ENCODE assay signal across 8 cellular contexts in the genomic region with DNA sequence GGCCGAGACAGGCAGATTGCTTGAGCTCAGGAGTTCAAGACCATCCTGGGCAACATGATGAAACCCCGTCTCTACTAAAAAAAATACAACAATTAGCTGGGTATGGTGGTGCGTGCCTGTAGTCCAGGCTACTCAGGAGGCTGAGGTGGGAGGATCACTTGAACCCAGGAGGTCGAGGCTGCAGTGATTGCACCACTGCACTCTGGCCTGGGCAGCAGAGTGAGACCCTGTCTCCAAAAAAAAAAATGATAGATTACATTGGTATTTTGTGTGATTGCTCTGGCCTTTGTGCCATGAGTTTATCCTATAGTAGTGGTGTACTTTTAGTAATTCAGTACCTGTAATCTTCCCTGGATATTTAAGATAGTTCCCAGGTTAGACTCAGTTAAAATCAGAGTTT. TPM values are rescaled to one million over a fixed set of nuclear protein-coding genes. Genes with fewer than 3 reads are reported as not detected.
DNase-seq lines count a peak whose midpoint lies in the region; ATAC-seq, FAIRE-seq and TF ChIP-seq lines count a peak whose summit lies in the region.
"Not testable (repeated sequence)": the region's sequence is repeated elsewhere in the genome, so short reads cannot be mapped to it uniquely, and the experiment has no call there.

No MANE protein-coding gene starts in this region.

- peaks cover 91% of the 10 kb centered on the region for H3K79me2 ChIP-seq in HepG2 (ENCODE audit: insufficient read depth, low read length)

- not testable (repeated sequence) for H3K4me3 ChIP-seq in BLaER1; CD8-positive, alpha-beta memory T cell (ENCODE audit: low read length); HepG2 (replicated peaks in 1 of 3; ENCODE audit: insufficient read depth in 1 of 3, low read depth in 2 of 3, low read length in 3 of 3); neutrophil (ENCODE audit: low read depth in 1 of 2, low read length in 1 of 2)
- peak overlapping the region; percentile 95 for H3K4me3 ChIP-seq in NB4 (ENCODE audit: low read depth, low read length)

- intact Hi-C loops in activated CD8-positive, alpha-beta T cell treated with anti-CD3 and anti-CD28 coated beads for 36 hours (cut with micrococcal nuclease), result not testable (repeated sequence)
- intact Hi-C loops in HepG2 (cut with micrococcal nuclease; ENCODE audit: unreplicated experiment), result loop anchor here (10.0 kb wide), 1 partner anchor 332 kb away; no protein-coding TSS in a partner anchor

- not testable (repeated sequence) for ATAC-seq in activated CD8-positive, alpha-beta T cell treated with anti-CD3 and anti-CD28 coated beads for 36 hours; effector memory CD8-positive, alpha-beta T cell (replicated peaks); HepG2

- H3K9me3 Mint-ChIP-seq in CD8-positive, alpha-beta memory T cell; activated CD8-positive, alpha-beta T cell treated with anti-CD3 and anti-CD28 coated beads for 36 hours; activated naive CD8-positive, alpha-beta T cell treated with anti-CD3 and anti-CD28 coated beads for 36 hours; effector memory CD8-positive, alpha-beta T cell: not testable (repeated sequence)

- FAIRE-seq in HepG2 (lab: Jason Lieb, UNC), result not testable (repeated sequence)

- not testable (repeated sequence) for H3K27me3 Mint-ChIP-seq in CD8-positive, alpha-beta memory T cell; activated CD8-positive, alpha-beta T cell treated with anti-CD3 and anti-CD28 coated beads for 36 hours; activated naive CD8-positive, alpha-beta T cell treated with anti-CD3 and anti-CD28 coated beads for 36 hours; effector memory CD8-positive, alpha-beta T cell

- TF ChIP-seq EP300 in HepG2 (IDR thresholded peaks at IDR 0.05; ENCODE audit: low read depth in 2 of 2, low read length in 2 of 2); HepG2 (CRISPR knock-in tag; IDR thresholded peaks at IDR 0.05; ENCODE audit: borderline replicate concordance): not testable (repeated sequence)

- H3K9me3 ChIP-seq in BLaER1, result peaks cover 24% of the 10 kb centered on the region
- not testable (repeated sequence) for H3K9me3 ChIP-seq in CD8-positive, alpha-beta memory T cell (ENCODE audit: low read length); HepG2 (ENCODE audit: low read length); neutrophil

- H4K20me1 ChIP-seq in BLaER1 (peaks cover 90% of the 10 kb centered on the region), HepG2 (ENCODE audit: insufficient read depth, low read length) (peaks cover 83% of the 10 kb centered on the region)

- TF ChIP-seq RAD21 in HepG2 (CRISPR knock-in tag; IDR thresholded peaks at IDR 0.05), result not testable (repeated sequence)

- CTCF ChIA-PET in CD8-positive, alpha-beta memory T cell (lab: Charles Lee); HepG2 (lab: Yijun Ruan, JAX; ENCODE audit: low intra/inter-chr PET ratio, low total read pairs): not testable (repeated sequence)
- CTCF ChIA-PET in activated CD8-positive, alpha-beta T cell treated with anti-CD3 and anti-CD28 coated beads for 36 hours (lab: Charles Lee), result interaction anchor here (2.0 kb wide), 1 partner anchor 14 kb away, joined by 6 read pairs; no protein-coding TSS in a partner anchor

- not testable (repeated sequence) for H3K27me3 ChIP-seq in BLaER1; CD8-positive, alpha-beta memory T cell (ENCODE audit: insufficient read depth, low read length, poor library complexity, severe bottlenecking); HepG2 (ENCODE audit: control insufficient read depth in 1 of 2, insufficient read depth in 2 of 2, low read length in 2 of 2); neutrophil

- H3K4me2 ChIP-seq in BLaER1 (peak overlapping the region; percentile 27), HepG2 (ENCODE audit: low read depth, low read length) (0 out of 2 replicates have a peak overlapping the region, but pooled peaks have one; percentile 17)

- H3K36me3 Mint-ChIP-seq in CD8-positive, alpha-beta memory T cell, result peaks cover 15 to 79% (median 16%) of the 10 kb centered on the region in 3 donors
- H3K36me3 Mint-ChIP-seq in activated CD8-positive, alpha-beta T cell treated with anti-CD3 and anti-CD28 coated beads for 36 hours (ENCODE audit: low read depth), result peaks cover 69% of the 10 kb centered on the region
- peaks cover 72% of the 10 kb centered on the region for H3K36me3 Mint-ChIP-seq in activated naive CD8-positive, alpha-beta T cell treated with anti-CD3 and anti-CD28 coated beads for 36 hours
- peaks cover 76% of the 10 kb centered on the region for H3K36me3 Mint-ChIP-seq in effector memory CD8-positive, alpha-beta T cell (ENCODE audit: insufficient read depth)

- not testable (repeated sequence) for H3K27ac ChIP-seq in BLaER1; CD8-positive, alpha-beta memory T cell (ENCODE audit: low read depth, low read length); HepG2 (ENCODE audit: extremely low read length, insufficient read depth, low read length)
- H3K27ac ChIP-seq in neutrophil, result peak overlapping the region; percentile 49

- H3K4me1 ChIP-seq in BLaER1, result peaks cover 36% of the 10 kb centered on the region
- peaks cover 68% of the 10 kb centered on the region for H3K4me1 ChIP-seq in CD8-positive, alpha-beta memory T cell (ENCODE audit: insufficient read depth, low read length)
- H3K4me1 ChIP-seq in HepG2 (ENCODE audit: insufficient read depth, low read length), result peaks cover 46% of the 10 kb centered on the region
- H3K4me1 ChIP-seq in neutrophil (ENCODE audit: control insufficient read depth in 1 of 2, insufficient read depth in 1 of 2, low read depth in 1 of 2, low read length in 1 of 2), result peaks cover 33 to 58% of the 10 kb centered on the region in 2 experiments

- in situ Hi-C loops in HepG2 (cut with HindIII; ENCODE audit: extremely low pct_ligation_motif_present, low pct_unique_long_range_greater_than_20kb), result not testable (repeated sequence)

- not testable (repeated sequence) for DNase-seq in CD8-positive, alpha-beta memory T cell; NB4 (ENCODE audit: low read depth); activated CD8-positive, alpha-beta T cell treated with anti-CD3 and anti-CD28 coated beads for 36 hours; activated naive CD8-positive, alpha-beta T cell treated with anti-CD3 and anti-CD28 coated beads for 36 hours; effector memory CD8-positive, alpha-beta T cell; HepG2 (ENCODE audit: low spot score)

- not testable (repeated sequence) for BruUV-seq in HepG2 (replicated peaks; lab: Mats Ljungman, UMichigan)

- not testable (repeated sequence) for TF ChIP-seq CTCF in NB4 (IDR thresholded peaks at IDR 0.05; ENCODE audit: low read depth, low read length); activated CD8-positive, alpha-beta T cell treated with anti-CD3 and anti-CD28 coated beads for 36 hours (IDR thresholded peaks at IDR 0.05); HepG2 (CRISPR knock-in tag; IDR thresholded peaks at IDR 0.05); neutrophil (IDR thresholded peaks at IDR 0.05)

- H2AFZ ChIP-seq in HepG2 (ENCODE audit: low read length), result not testable (repeated sequence)

- H3K36me3 ChIP-seq in BLaER1 (peaks cover 66% of the 10 kb centered on the region), HepG2 (replicated peaks in 1 of 2; ENCODE audit: control insufficient read depth in 1 of 2, insufficient read depth in 2 of 2, low read length in 2 of 2) (peaks cover 11 to 48% of the 10 kb centered on the region in 2 experiments), neutrophil (peaks cover 54% of the 10 kb centered on the region)
- peaks cover 11% of the 10 kb centered on the region for H3K36me3 ChIP-seq in CD8-positive, alpha-beta memory T cell (ENCODE audit: insufficient read depth, low read length)

- WGBS in HepG2 (ENCODE audit: low lambda C conversion rate), result 96% methylated on average over 4 of the region's 4 CpGs

- peak overlapping the region in 4 of 8 donors; percentile 3 to 57 (median 38) for H3K27ac Mint-ChIP-seq in CD8-positive, alpha-beta memory T cell
- peak overlapping the region; percentile 76 for H3K27ac Mint-ChIP-seq in activated CD8-positive, alpha-beta T cell treated with anti-CD3 and anti-CD28 coated beads for 36 hours
- not testable (repeated sequence) for H3K27ac Mint-ChIP-seq in activated naive CD8-positive, alpha-beta T cell treated with anti-CD3 and anti-CD28 coated beads for 36 hours
- peak overlapping the region in 1 of 2 donors; percentile 10 for H3K27ac Mint-ChIP-seq in effector memory CD8-positive, alpha-beta T cell

- H3K4me1 Mint-ChIP-seq in CD8-positive, alpha-beta memory T cell, result peaks cover 74 to 92% (median 90%) of the 10 kb centered on the region in 3 donors
- peaks cover 67% of the 10 kb centered on the region for H3K4me1 Mint-ChIP-seq in activated CD8-positive, alpha-beta T cell treated with anti-CD3 and anti-CD28 coated beads for 36 hours (ENCODE audit: low read depth)
- peaks cover 52% of the 10 kb centered on the region for H3K4me1 Mint-ChIP-seq in activated naive CD8-positive, alpha-beta T cell treated with anti-CD3 and anti-CD28 coated beads for 36 hours
- H3K4me1 Mint-ChIP-seq in effector memory CD8-positive, alpha-beta T cell (ENCODE audit: low read depth in 2 of 2), result peaks cover 49 to 81% of the 10 kb centered on the region in 2 donors

- H3K4me3 Mint-ChIP-seq in CD8-positive, alpha-beta memory T cell, result peak overlapping the region; percentile 5 to 100 (median 65)
- not testable (repeated sequence) for H3K4me3 Mint-ChIP-seq in activated CD8-positive, alpha-beta T cell treated with anti-CD3 and anti-CD28 coated beads for 36 hours
- peak overlapping the region; percentile 10 for H3K4me3 Mint-ChIP-seq in activated naive CD8-positive, alpha-beta T cell treated with anti-CD3 and anti-CD28 coated beads for 36 hours
- H3K4me3 Mint-ChIP-seq in effector memory CD8-positive, alpha-beta T cell, result peak overlapping the region; percentile 42 to 99

- POLR2A ChIA-PET in CD8-positive, alpha-beta memory T cell (lab: Charles Lee), result not testable (repeated sequence)
- POLR2A ChIA-PET in activated CD8-positive, alpha-beta T cell treated with anti-CD3 and anti-CD28 coated beads for 36 hours (lab: Charles Lee), result interaction anchor here (0.6 kb wide), 1 partner anchor 23 kb away, joined by 3 read pairs; no protein-coding TSS in a partner anchor
- POLR2A ChIA-PET in HepG2 (lab: Yijun Ruan, JAX), result interaction anchor here (0.6 to 1.3 kb wide), 2 partner anchors 101 to 482 kb away, joined by 3 to 4 read pairs; partner anchors contain the start of gene BAZ2B

- not testable (repeated sequence) for H3K9ac ChIP-seq in BLaER1; HepG2 (ENCODE audit: insufficient read depth, low read depth, low read length)

- not testable (repeated sequence) for TF ChIP-seq POLR2A in NB4 (IDR thresholded peaks at IDR 0.05; ENCODE audit: extremely low read depth, insufficient read length); HepG2 (IDR thresholded peaks at IDR 0.05; ENCODE audit: insufficient read depth in 1 of 2, low read depth in 2 of 2, low read length in 2 of 2)

RNA-seq across cellular contexts. Expression of gene MARCHF7, which starts 4.1 kb away (rescaled TPM):
- 10 to 100 TPM; 84.7 to 92.3 TPM for total RNA-seq in CD8-positive, alpha-beta memory T cell
- 157 TPM for polyA plus RNA-seq in CD8-positive, alpha-beta memory T cell
- total RNA-seq in activated CD8-positive, alpha-beta T cell treated with anti-CD3 and anti-CD28 coated beads for 36 hours, result 10 to 100 TPM; 79.2 to 80.3 TPM
- total RNA-seq in activated naive CD8-positive, alpha-beta T cell treated with anti-CD3 and anti-CD28 coated beads for 36 hours, result 10 to 100 TPM; 85.4 to 86.8 TPM
- 88.5 and 156 TPM in 2 replicates for total RNA-seq in HepG2 (2016; rRNA removed; fragmentation: Illumina TruSeq; extraction: Trizol)
- total RNA-seq in HepG2 (2016; cell fraction: cytosol; rRNA removed; fragmentation: Illumina TruSeq; extraction: Trizol; ENCODE audit: low read depth), result 27.0 and 32.4 TPM in 2 replicates
- total RNA-seq in HepG2 (2016; cell fraction: insoluble cytoplasmic fraction; rRNA removed; fragmentation: Illumina TruSeq; extraction: Trizol), result 91.7 and 146 TPM in 2 replicates
- total RNA-seq in HepG2 (2016; cell fraction: membrane; rRNA removed; fragmentation: Illumina TruSeq; extraction: Trizol), result 57.4 and 74.7 TPM in 2 replicates
- 74.2 and 77.1 TPM in 2 replicates for total RNA-seq in HepG2 (2016; cell fraction: nucleus; rRNA removed; fragmentation: Illumina TruSeq; extraction: Trizol)
- polyA plus RNA-seq in HepG2 (2011; rRNA removed), result 32.8 and 33.2 TPM in 2 replicates
- polyA plus RNA-seq in HepG2 (2011; cell fraction: cytosol; rRNA removed), result 13.5 and 21.8 TPM in 2 replicates
- polyA plus RNA-seq in HepG2 (2011; cell fraction: nucleus; rRNA removed), result 19.1 and 33.0 TPM in 2 replicates
- 47.2 and 54.7 TPM in 2 replicates for polyA plus RNA-seq in HepG2 (2012)
- 3.1 and 4.7 TPM in 2 replicates for polyA plus RNA-seq in HepG2 (2016; cell fraction: cytosol; fragmentation: Illumina TruSeq; extraction: Trizol; ENCODE audit: low read depth)
- polyA plus RNA-seq in HepG2 (2016; cell fraction: insoluble cytoplasmic fraction; fragmentation: Illumina TruSeq; extraction: Trizol; ENCODE audit: low read depth), result 124 and 129 TPM in 2 replicates
- 12.6 and 14.7 TPM in 2 replicates for polyA plus RNA-seq in HepG2 (2016; cell fraction: membrane; fragmentation: Illumina TruSeq; extraction: Trizol; ENCODE audit: low read depth)
- polyA plus RNA-seq in HepG2 (2016; cell fraction: nucleus; fragmentation: Illumina TruSeq; extraction: Trizol; ENCODE audit: insufficient read depth, low read depth), result 114 and 121 TPM in 2 replicates
- 14.0 and 17.7 TPM in 2 replicates for polyA minus RNA-seq in HepG2 (2011; rRNA and poly(A)+ RNA removed; ENCODE audit: low replicate concordance)
- polyA minus RNA-seq in HepG2 (2011; cell fraction: cytosol; rRNA and poly(A)+ RNA removed), result 43.7 and 49.3 TPM in 2 replicates
- polyA minus RNA-seq in HepG2 (2011; cell fraction: nucleus; rRNA and poly(A)+ RNA removed), result 104 and 120 TPM in 2 replicates
